Comparison of ENCODE assay signal across 1 cellular context in genomic region chr1:1333551-1334241, GRCh38.
A peak's percentile ranks its signal among the peaks of the same experiment; 100 is the strongest.
TF ChIP-seq lines count a peak whose summit lies in the region.

No MANE protein-coding gene starts in this region.

TF ChIP-seq in K562, 482 proteins besides CTCF, POLR2A, EP300 and RAD21:
- TF ChIP-seq CHD7 (IDR thresholded peaks at IDR 0.05; ENCODE audit: low read depth, low read length): peak; percentile 0
- TF ChIP-seq, protein P1, sequence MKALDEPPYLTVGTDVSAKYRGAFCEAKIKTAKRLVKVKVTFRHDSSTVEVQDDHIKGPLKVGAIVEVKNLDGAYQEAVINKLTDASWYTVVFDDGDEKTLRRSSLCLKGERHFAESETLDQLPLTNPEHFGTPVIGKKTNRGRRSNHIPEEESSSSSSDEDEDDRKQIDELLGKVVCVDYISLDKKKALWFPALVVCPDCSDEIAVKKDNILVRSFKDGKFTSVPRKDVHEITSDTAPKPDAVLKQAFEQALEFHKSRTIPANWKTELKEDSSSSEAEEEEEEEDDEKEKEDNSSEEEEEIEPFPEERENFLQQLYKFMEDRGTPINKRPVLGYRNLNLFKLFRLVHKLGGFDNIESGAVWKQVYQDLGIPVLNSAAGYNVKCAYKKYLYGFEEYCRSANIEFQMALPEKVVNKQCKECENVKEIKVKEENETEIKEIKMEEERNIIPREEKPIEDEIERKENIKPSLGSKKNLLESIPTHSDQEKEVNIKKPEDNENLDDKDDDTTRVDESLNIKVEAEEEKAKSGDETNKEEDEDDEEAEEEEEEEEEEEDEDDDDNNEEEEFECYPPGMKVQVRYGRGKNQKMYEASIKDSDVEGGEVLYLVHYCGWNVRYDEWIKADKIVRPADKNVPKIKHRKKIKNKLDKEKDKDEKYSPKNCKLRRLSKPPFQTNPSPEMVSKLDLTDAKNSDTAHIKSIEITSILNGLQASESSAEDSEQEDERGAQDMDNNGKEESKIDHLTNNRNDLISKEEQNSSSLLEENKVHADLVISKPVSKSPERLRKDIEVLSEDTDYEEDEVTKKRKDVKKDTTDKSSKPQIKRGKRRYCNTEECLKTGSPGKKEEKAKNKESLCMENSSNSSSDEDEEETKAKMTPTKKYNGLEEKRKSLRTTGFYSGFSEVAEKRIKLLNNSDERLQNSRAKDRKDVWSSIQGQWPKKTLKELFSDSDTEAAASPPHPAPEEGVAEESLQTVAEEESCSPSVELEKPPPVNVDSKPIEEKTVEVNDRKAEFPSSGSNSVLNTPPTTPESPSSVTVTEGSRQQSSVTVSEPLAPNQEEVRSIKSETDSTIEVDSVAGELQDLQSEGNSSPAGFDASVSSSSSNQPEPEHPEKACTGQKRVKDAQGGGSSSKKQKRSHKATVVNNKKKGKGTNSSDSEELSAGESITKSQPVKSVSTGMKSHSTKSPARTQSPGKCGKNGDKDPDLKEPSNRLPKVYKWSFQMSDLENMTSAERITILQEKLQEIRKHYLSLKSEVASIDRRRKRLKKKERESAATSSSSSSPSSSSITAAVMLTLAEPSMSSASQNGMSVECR (CRISPR knock-in tag; IDR thresholded peaks at IDR 0.05): no peak
- no peak for TF ChIP-seq ZNF583 (CRISPR knock-in tag; IDR thresholded peaks at IDR 0.05)
- peak; percentile 27 for TF ChIP-seq POLR2B (IDR thresholded peaks at IDR 0.05; ENCODE audit: low read depth, partially characterized antibody)
- TF ChIP-seq, protein P2, sequence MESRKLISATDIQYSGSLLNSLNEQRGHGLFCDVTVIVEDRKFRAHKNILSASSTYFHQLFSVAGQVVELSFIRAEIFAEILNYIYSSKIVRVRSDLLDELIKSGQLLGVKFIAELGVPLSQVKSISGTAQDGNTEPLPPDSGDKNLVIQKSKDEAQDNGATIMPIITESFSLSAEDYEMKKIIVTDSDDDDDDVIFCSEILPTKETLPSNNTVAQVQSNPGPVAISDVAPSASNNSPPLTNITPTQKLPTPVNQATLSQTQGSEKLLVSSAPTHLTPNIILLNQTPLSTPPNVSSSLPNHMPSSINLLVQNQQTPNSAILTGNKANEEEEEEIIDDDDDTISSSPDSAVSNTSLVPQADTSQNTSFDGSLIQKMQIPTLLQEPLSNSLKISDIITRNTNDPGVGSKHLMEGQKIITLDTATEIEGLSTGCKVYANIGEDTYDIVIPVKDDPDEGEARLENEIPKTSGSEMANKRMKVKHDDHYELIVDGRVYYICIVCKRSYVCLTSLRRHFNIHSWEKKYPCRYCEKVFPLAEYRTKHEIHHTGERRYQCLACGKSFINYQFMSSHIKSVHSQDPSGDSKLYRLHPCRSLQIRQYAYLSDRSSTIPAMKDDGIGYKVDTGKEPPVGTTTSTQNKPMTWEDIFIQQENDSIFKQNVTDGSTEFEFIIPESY (CRISPR knock-in tag; IDR thresholded peaks at IDR 0.05): peak; percentile 80
- TF ChIP-seq ETV5 (CRISPR knock-in tag; IDR thresholded peaks at IDR 0.05; ENCODE audit: low read depth): peak; percentile 48; the same call in 1 of the 2 replicates
- peak; percentile 80; the same call in 1 of the 2 replicates for TF ChIP-seq SREBF2 (CRISPR knock-in tag; IDR thresholded peaks at IDR 0.05)
- peak; percentile 18 for TF ChIP-seq PRDM10 (IDR thresholded peaks at IDR 0.05; ENCODE audit: partially characterized antibody)
- TF ChIP-seq FUS (optimal IDR thresholded peaks at IDR 0.05; ENCODE audit: low read depth, low read length): peak; percentile 51
- TF ChIP-seq POLR2G (IDR thresholded peaks at IDR 0.05; ENCODE audit: low read depth, low read length): peak; percentile 59
- TF ChIP-seq HNRNPL (IDR thresholded peaks at IDR 0.05; ENCODE audit: low read depth, low read length): peak; percentile 83
- peak; percentile 69; the same call in 1 of the 2 replicates for TF ChIP-seq SUPT5H (IDR thresholded peaks at IDR 0.05)
- TF ChIP-seq MYNN (IDR thresholded peaks at IDR 0.05): 0 out of 2 replicates have a peak, but pooled peaks have one; percentile 75
- TF ChIP-seq MYNN (CRISPR knock-in tag; IDR thresholded peaks at IDR 0.05): no peak
- TF ChIP-seq PTRF (tag; IDR thresholded peaks at IDR 0.05): no peak
- TF ChIP-seq SIRT6 (IDR thresholded peaks at IDR 0.05; ENCODE audit: low read depth, low read length): peak; percentile 56
- TF ChIP-seq RBFOX2 (IDR thresholded peaks at IDR 0.05; ENCODE audit: low read depth, low read length): peak; percentile 11
- TF ChIP-seq ZMIZ1 (IDR thresholded peaks at IDR 0.05; ENCODE audit: low read depth in 2 of 2, low read length in 2 of 2): no peak
- TF ChIP-seq HMGN3 (IDR thresholded peaks at IDR 0.05; ENCODE audit: borderline replicate concordance, extremely low read depth, insufficient read length, low read depth, low read length): peak; percentile 45
